In the genomic region with DNA sequence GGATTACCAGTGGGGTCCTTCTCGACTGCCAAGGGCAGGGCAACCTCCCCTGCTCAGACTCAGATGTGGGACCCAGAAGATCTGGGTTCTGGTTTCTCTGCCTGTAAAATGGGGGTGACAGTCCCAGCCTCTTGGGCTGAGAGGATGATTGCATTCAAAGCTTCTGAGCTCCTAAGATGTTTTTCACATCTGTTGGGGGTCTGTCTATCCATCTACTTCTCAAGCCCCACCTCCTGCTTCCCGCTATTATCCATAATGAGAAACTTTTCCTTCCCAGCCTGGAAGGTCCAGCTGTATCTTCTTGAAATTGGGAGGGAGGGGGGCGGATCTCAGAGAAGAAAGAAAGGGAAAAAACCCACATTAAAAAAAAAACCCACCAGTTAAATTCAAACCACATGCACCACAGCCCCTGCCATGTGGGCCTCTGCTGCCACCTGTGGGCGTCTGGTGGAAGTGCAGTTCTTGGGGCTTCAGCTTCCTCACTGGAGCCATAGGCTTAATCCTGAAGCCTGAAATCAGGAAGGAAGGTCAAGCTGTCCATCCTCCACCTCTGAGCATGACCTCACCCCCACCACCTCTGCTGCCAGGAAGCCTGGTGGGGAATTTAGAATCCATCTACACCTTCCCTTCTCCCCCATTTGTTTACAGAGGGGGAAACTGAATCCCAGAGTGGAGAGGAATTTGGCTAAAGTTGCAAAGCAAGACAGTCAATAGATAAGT, we compare ENCODE assay signal across 8 cellular contexts. TPM values are rescaled to one million over a fixed set of nuclear protein-coding genes. Genes with fewer than 3 reads are reported as not detected.
DNase-seq lines count a peak whose midpoint lies in the region; ATAC-seq and TF ChIP-seq lines count a peak whose summit lies in the region.

No MANE protein-coding gene starts in this region.

- no peaks in the 10 kb centered on the region for H3K36me3 Mint-ChIP-seq in activated naive CD8-positive, alpha-beta T cell treated with anti-CD3 and anti-CD28 coated beads, Interleukin-2, amount 10 ng/mL, durations not matched to agents 7 days and 5 days

- no peaks in the 10 kb centered on the region for H3K9me3 ChIP-seq in uterus

- peaks cover 10% of the 10 kb centered on the region for H3K27me3 Mint-ChIP-seq in activated naive CD8-positive, alpha-beta T cell treated with anti-CD3 and anti-CD28 coated beads, Interleukin-2, amount 10 ng/mL, durations not matched to agents 7 days and 5 days

- no peaks in the 10 kb centered on the region for H3K36me3 ChIP-seq in rectal smooth muscle tissue (ENCODE audit: control insufficient read depth, insufficient read depth, low read length)
- H3K36me3 ChIP-seq in uterus, result no peaks in the 10 kb centered on the region

- DNase-seq in GF-D8 (lab: John Stamatoyannopoulos, UW) (peak; percentile 35), NCI-H1105 treated with DMSO at 0.1 percent for 48 hours (lab: John Stamatoyannopoulos, UW) (peak; percentile 62), SW 1271 (lab: John Stamatoyannopoulos, UW) (peak; percentile 36 to 67), cardiac septum (ENCODE audit: low spot score) (peak; percentile 92), uterus (peak; percentile 87 to 91)
- peak; percentile 84 for DNase-seq in activated naive CD8-positive, alpha-beta T cell treated with anti-CD3 and anti-CD28 coated beads, Interleukin-2, amount 10 ng/mL, durations not matched to agents 7 days and 5 days

- H3K27me3 ChIP-seq in rectal smooth muscle tissue (ENCODE audit: control insufficient read depth, insufficient read depth, low read length) (no peaks in the 10 kb centered on the region), uterus (no peaks in the 10 kb centered on the region)

- H3K4me3 ChIP-seq in rectal smooth muscle tissue (ENCODE audit: low read length) (no peak overlapping the region), uterus (no peak overlapping the region)

- no peak overlapping the region for H3K27ac Mint-ChIP-seq in activated naive CD8-positive, alpha-beta T cell treated with anti-CD3 and anti-CD28 coated beads, Interleukin-2, amount 10 ng/mL, durations not matched to agents 7 days and 5 days

- POLR2A ChIA-PET in activated naive CD8-positive, alpha-beta T cell treated with anti-CD3 and anti-CD28 coated beads, Interleukin-2, amount 10 ng/mL, durations not matched to agents 7 days and 5 days (lab: Charles Lee), result interaction anchor here (0.8 to 2.0 kb wide), 3 partner anchors 13 to 28 kb away, joined by 3 to 6 read pairs (median 4); a partner anchor contains a TSS

- peak; percentile 58 for ATAC-seq in activated naive CD8-positive, alpha-beta T cell treated with anti-CD3 and anti-CD28 coated beads, Interleukin-2, amount 10 ng/mL, durations not matched to agents 7 days and 5 days (ENCODE audit: low read depth)
- no peak for ATAC-seq in HG03469 (IDR thresholded peaks at IDR 0.05; ENCODE audit: unreplicated experiment)

- TF ChIP-seq POLR2A in uterus (IDR thresholded peaks at IDR 0.05), result no peak

- H3K4me1 Mint-ChIP-seq in activated naive CD8-positive, alpha-beta T cell treated with anti-CD3 and anti-CD28 coated beads, Interleukin-2, amount 10 ng/mL, durations not matched to agents 7 days and 5 days, result peaks cover 5% of the 10 kb centered on the region

- no peaks in the 10 kb centered on the region for H3K9me3 Mint-ChIP-seq in activated naive CD8-positive, alpha-beta T cell treated with anti-CD3 and anti-CD28 coated beads, Interleukin-2, amount 10 ng/mL, durations not matched to agents 7 days and 5 days

- intact Hi-C loops in cardiac septum (cut with DNase I), result loop anchor here (1.0 to 5.0 kb wide), 2 partner anchors 28 to 38 kb away; no protein-coding TSS in a partner anchor
- intact Hi-C loops in uterus (cut with DNase I; ENCODE audit: low total_unique reads), result loop anchor here (5.0 kb wide), 1 partner anchor 38 kb away; no protein-coding TSS in a partner anchor

- no peak overlapping the region for H3K4me3 Mint-ChIP-seq in activated naive CD8-positive, alpha-beta T cell treated with anti-CD3 and anti-CD28 coated beads, Interleukin-2, amount 10 ng/mL, durations not matched to agents 7 days and 5 days

- TF ChIP-seq CTCF in uterus (IDR thresholded peaks at IDR 0.05), result peak; percentile 94 to 100 (median 97)

- H3K9ac ChIP-seq in rectal smooth muscle tissue (ENCODE audit: low read length), result no peak overlapping the region

- H3K4me1 ChIP-seq in rectal smooth muscle tissue (ENCODE audit: control insufficient read depth, insufficient read depth, low read length), result peaks cover 55% of the 10 kb centered on the region
- peaks cover 27 to 31% of the 10 kb centered on the region in 2 donors for H3K4me1 ChIP-seq in uterus

- H3K27ac ChIP-seq in rectal smooth muscle tissue (ENCODE audit: low read depth, low read length) (peak overlapping the region; percentile 76), uterus (peak overlapping the region; percentile 82 to 94)

RNA-seq across cellular contexts. Expression of a gene that starts 27.3 kb away (rescaled TPM):
- not detected for total RNA-seq in activated naive CD8-positive, alpha-beta T cell treated with anti-CD3 and anti-CD28 coated beads, Interleukin-2, amount 10 ng/mL, durations not matched to agents 7 days and 5 days
- total RNA-seq in cardiac septum (82.6 TPM), uterus (100 to 1,000 TPM in 1 of 4 donors, 10 to 100 TPM in 3; 17.9 to 174 (median 58.6) TPM)

RNA-seq across cellular contexts. Expression of a gene that starts 40.8 kb away (rescaled TPM):
- total RNA-seq in activated naive CD8-positive, alpha-beta T cell treated with anti-CD3 and anti-CD28 coated beads, Interleukin-2, amount 10 ng/mL, durations not matched to agents 7 days and 5 days, result 10 to 100 TPM; 26.2 to 28.4 TPM
- total RNA-seq in cardiac septum (3.8 TPM), uterus (1 to 10 TPM in 2 of 4 donors, under 1 TPM in 1, not detected in 1; 0.29 to 5.8 (median 3.3) TPM)

Comparison
In these comparisons a context has a peak if more than half of its experiments do, and no peak if none do; other contexts are left out.
1. DNase-seq: peak in every context shown above with its lines; median percentile 92 in cardiac septum; 89 in uterus; 84 in activated naive CD8-positive, alpha-beta T cell treated with anti-CD3 and anti-CD28 coated beads, Interleukin-2, amount 10 ng/mL, durations not matched to agents 7 days and 5 days; 62 in NCI-H1105 treated with DMSO at 0.1 percent for 48 hours; 52 in SW 1271; 35 in GF-D8.
2. RNA of a gene that starts 27.3 kb away (total RNA-seq): 82.6 TPM in cardiac septum (single experiment) and 17.9 to 174 TPM in uterus; not detected in activated naive CD8-positive, alpha-beta T cell treated with anti-CD3 and anti-CD28 coated beads, Interleukin-2, amount 10 ng/mL, durations not matched to agents 7 days and 5 days; every median in the first group is over 10 times any median in the second.